21 cellular contexts compared by ENCODE assay signal in the genomic region with DNA sequence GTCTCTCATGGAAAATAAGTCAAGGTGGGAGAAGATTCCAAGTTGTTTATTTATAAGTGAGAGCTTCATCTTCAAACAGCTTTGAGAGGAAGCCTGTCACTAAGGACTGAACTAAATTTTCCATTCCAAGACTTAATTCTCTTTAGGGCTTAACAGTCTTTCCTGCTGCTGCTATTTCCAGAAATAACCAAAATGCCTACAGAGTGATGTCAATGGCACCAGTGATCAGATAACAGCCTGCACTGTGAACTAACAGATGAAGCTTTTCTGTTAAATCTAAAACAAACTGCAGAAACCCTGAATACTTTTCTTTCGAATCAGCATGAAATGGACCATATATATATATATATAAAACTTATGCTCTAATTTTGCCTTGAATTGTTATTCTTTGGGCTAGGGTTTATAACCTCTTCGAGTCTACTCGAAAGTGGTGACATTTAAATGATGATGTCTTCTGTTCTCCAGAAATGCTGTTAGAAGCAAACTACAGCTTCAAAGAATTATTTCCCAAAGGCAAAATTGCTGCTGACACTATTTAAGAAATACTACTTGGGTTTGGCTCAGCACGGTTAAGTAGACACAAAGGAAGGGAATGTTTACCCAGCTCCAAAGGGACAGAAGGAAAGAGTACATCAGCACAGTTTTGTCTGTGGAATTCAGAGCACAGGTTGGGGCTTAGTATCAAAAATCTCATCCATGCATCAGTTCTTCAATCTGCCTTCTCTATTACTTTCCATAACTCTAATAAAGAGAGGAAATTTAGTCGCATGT.
DNase-seq lines count a peak whose midpoint lies in the region; ATAC-seq and TF ChIP-seq lines count a peak whose summit lies in the region.
"Had no signal": no experiment of that assay in that cellular context is flagged by ENCODE, and none has a peak within 500 bp of the region (broad histone marks: within the 10 kb centered on the region; RNA-seq: fewer than 3 reads in every experiment).

No MANE protein-coding gene starts in this region.

- H3K4me1 Mint-ChIP-seq in mesothelial cell of epicardium = peaks cover 14% of the 10 kb centered on the region
- H3K4me1 Mint-ChIP-seq: central memory CD8-positive, alpha-beta T cell; neural progenitor cell had no signal

- H3K4me3 Mint-ChIP-seq in mesothelial cell of epicardium = no peak overlapping the region
- H3K4me3 Mint-ChIP-seq: CD14-positive monocyte; central memory CD8-positive, alpha-beta T cell; neural progenitor cell had no signal

- H3K4me3 ChIP-seq in SJCRH30 (no peak overlapping the region), thoracic aorta (no peak overlapping the region)
- H3K4me3 ChIP-seq: neural progenitor cell, prostate gland, skin epidermis had no signal

- POLR2A ChIA-PET in RWPE1 (lab: Yijun Ruan, JAX; ENCODE audit: low non-redundant PET) = no interaction called here

- H3K27ac Mint-ChIP-seq in mesothelial cell of epicardium = peak overlapping the region; percentile 82
- H3K27ac Mint-ChIP-seq: CD14-positive monocyte, neural progenitor cell had no signal

- H3K9me3 Mint-ChIP-seq in mesothelial cell of epicardium = peaks cover 17% of the 10 kb centered on the region

- H3K36me3 ChIP-seq in SJCRH30 = no peaks in the 10 kb centered on the region
- H3K36me3 ChIP-seq in thoracic aorta = no peaks in the 10 kb centered on the region
- H3K36me3 ChIP-seq: neural progenitor cell, prostate gland had no signal

- H3K27ac ChIP-seq in SJCRH30 = peak overlapping the region; percentile 40
- peak overlapping the region; percentile 73 to 86 for H3K27ac ChIP-seq in thoracic aorta
- no peak overlapping the region for H3K27ac ChIP-seq in RWPE1
- H3K27ac ChIP-seq: epithelial cell of prostate, foreskin keratinocyte, neural progenitor cell, prostate gland, skin epidermis had no signal

- H3K9me3 ChIP-seq in SJCRH30 (replicated peaks) (no peaks in the 10 kb centered on the region), thoracic aorta (no peaks in the 10 kb centered on the region)
- H3K9me3 ChIP-seq: prostate gland had no signal

- H3K4me1 ChIP-seq in SJCRH30 (peaks cover 11% of the 10 kb centered on the region), thoracic aorta (ENCODE audit: control insufficient read depth in 1 of 2, low read depth in 2 of 2) (peaks cover 23 to 29% of the 10 kb centered on the region in 2 donors)
- H3K4me1 ChIP-seq: foreskin keratinocyte, neural progenitor cell, prostate gland had no signal

- H3K27me3 Mint-ChIP-seq in mesothelial cell of epicardium (ENCODE audit: low read depth) = no peaks in the 10 kb centered on the region
- H3K27me3 Mint-ChIP-seq: central memory CD8-positive, alpha-beta T cell had no signal

- ATAC-seq in thoracic aorta (ENCODE audit: insufficient number of reproducible peaks, low FRiP score, low read depth) (no peak), HG02798 (IDR thresholded peaks at IDR 0.05; ENCODE audit: poor library complexity, unreplicated experiment) (no peak)
- ATAC-seq: foreskin keratinocyte had no signal

- TF ChIP-seq CTCF in mesothelial cell of epicardium (IDR thresholded peaks at IDR 0.05; ENCODE audit: unreplicated experiment) (no peak), thoracic aorta (IDR thresholded peaks at IDR 0.05) (no peak), RWPE1 (conservative IDR thresholded peaks at IDR 0.05; ENCODE audit: low read depth) (no peak)

- CTCF ChIA-PET in RWPE1 (lab: Yijun Ruan, JAX) = no interaction called here

- no peaks in the 10 kb centered on the region for H3K36me3 Mint-ChIP-seq in mesothelial cell of epicardium
- H3K36me3 Mint-ChIP-seq: CD14-positive monocyte, neural progenitor cell had no signal

- peak in 1 of 2 experiments; percentile 35 for DNase-seq in SJCRH30
- DNase-seq in dedifferentiated amniotic fluid mesenchymal stem cell (ENCODE audit: extremely low spot score) = peak; percentile 15
- DNase-seq in mesothelial cell of epicardium (ENCODE audit: low spot score in 2 of 2, unreplicated experiment in 2 of 2) = no peak
- DNase-seq in thoracic aorta (ENCODE audit: low spot score) = no peak
- no peak for DNase-seq in T-helper 9 cell
- DNase-seq in RWPE1 (ENCODE audit: low spot score) = no peak
- DNase-seq: activated CD4-positive, alpha-beta T cell treated with anti-CD3 and anti-CD28 coated beads for 48 hours; activated naive CD4-positive, alpha-beta T cell treated with Interleukin-2 at 50 U/mL for 16 hours; activated T-cell treated with anti-CD3 and anti-CD28 coated beads, Interleukin-2, amount 50 U/mL, for 48 hours; amniotic stem cell; Karpas-422; NK-92 treated with Interleukin-12 subunit alpha and Interleukin-12 subunit beta, amount 100 ng/mL, for 24 hours; stimulated activated CD4-positive, alpha-beta T cell treated with anti-CD3 and anti-CD28 coated beads, Interleukin-1b, Interleukin-23, amount 100 ng/mL, for 48 hours had no signal

- H3K27me3 ChIP-seq in SJCRH30 = no peaks in the 10 kb centered on the region
- no peaks in the 10 kb centered on the region for H3K27me3 ChIP-seq in thoracic aorta (replicated peaks; ENCODE audit: insufficient read depth)
- H3K27me3 ChIP-seq: foreskin keratinocyte, neural progenitor cell had no signal
